ENCODE assay signal across 3 cellular contexts in the genomic region with DNA sequence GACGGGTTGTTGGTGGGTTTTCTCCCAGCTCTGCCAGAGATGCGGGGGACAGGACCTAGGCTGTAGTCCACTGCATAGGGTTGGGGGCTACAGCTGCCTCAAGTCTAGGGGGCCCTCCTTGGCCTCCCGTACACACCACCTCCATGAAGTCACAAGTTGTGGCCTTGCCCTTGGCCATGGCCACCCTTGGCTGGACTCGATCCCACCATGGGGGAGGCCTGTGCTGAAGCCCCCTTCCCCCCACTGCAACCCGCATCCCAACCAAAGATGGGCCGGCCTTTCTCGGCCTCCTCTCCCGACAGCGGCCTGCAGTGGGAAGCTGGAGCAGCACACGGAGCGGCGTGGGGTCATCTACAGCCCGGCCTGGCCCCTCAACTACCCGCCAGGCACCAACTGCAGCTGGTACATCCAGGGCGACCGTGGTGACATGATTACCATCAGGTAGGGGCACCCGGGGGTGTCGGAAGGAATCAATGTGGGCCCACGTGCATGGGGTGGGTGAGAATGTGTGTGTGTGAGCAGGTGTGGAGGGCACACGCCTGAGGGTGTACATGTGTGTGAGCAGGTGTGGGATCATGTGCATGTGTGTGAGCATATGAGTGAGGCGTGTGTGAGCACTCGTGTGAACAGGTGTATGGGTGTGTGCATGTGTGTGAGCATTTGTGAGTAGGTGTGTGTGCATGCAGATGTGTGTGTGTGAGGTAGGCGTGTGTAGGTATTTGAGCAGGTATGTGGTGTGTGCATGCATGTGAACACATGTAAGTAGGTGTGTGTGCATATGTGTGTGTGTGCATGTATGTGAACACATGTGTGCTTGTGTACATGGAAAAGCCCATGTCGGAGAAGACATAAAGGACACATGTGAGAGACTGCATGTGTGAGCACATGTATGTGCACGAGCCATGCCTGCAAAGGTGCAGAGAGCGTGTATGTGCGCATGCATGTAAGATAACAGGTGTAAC.
TF ChIP-seq lines count a peak whose summit lies in the region.

No MANE protein-coding gene starts in this region.

TF ChIP-seq in A549, 52 proteins besides CTCF, POLR2A, EP300 and RAD21:
- TF ChIP-seq RCOR1 (IDR thresholded peaks at IDR 0.05; ENCODE audit: low read depth, low read length): no peak
- no peak for TF ChIP-seq ESRRA (IDR thresholded peaks at IDR 0.05; ENCODE audit: borderline replicate concordance, low read length)
- TF ChIP-seq JUNB (IDR thresholded peaks at IDR 0.05): no peak

TF ChIP-seq in HEK293, 187 proteins besides CTCF, POLR2A, EP300 and RAD21 (continues in another document):
- TF ChIP-seq, protein P1, sequence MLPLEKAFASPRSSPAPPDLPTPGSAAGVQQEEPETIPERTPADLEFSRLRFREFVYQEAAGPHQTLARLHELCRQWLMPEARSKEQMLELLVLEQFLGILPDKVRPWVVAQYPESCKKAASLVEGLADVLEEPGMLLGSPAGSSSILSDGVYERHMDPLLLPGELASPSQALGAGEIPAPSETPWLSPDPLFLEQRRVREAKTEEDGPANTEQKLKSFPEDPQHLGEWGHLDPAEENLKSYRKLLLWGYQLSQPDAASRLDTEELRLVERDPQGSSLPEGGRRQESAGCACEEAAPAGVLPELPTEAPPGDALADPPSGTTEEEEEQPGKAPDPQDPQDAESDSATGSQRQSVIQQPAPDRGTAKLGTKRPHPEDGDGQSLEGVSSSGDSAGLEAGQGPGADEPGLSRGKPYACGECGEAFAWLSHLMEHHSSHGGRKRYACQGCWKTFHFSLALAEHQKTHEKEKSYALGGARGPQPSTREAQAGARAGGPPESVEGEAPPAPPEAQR (tag by site-specific recombination; IDR thresholded peaks at IDR 0.05): no peak
- TF ChIP-seq SP3 (tag by site-specific recombination; IDR thresholded peaks at IDR 0.05) (no peak), ZNF239 (tag by site-specific recombination; IDR thresholded peaks at IDR 0.05) (no peak), IKZF3 (tag by site-specific recombination; IDR thresholded peaks at IDR 0.05) (no peak), HOXA7 (CRISPR knock-in tag; IDR thresholded peaks at IDR 0.05; ENCODE audit: borderline replicate concordance) (no peak), ZNF501 (tag by site-specific recombination; IDR thresholded peaks at IDR 0.05) (no peak), ZNF221 (tag by site-specific recombination; IDR thresholded peaks at IDR 0.05; ENCODE audit: borderline replicate concordance) (no peak), ZNF514 (tag by site-specific recombination; IDR thresholded peaks at IDR 0.05) (no peak), YY2 (tag by site-specific recombination; IDR thresholded peaks at IDR 0.05) (no peak), ZNF423 (tag by site-specific recombination; IDR thresholded peaks at IDR 0.05) (peak; percentile 50), ZNF19 (tag by site-specific recombination; IDR thresholded peaks at IDR 0.05; ENCODE audit: low read depth) (no peak), ZNF24 (tag by site-specific recombination; IDR thresholded peaks at IDR 0.05) (no peak), ZNF302 (tag by site-specific recombination; IDR thresholded peaks at IDR 0.05; ENCODE audit: low read depth) (no peak), GLI4 (tag by site-specific recombination; IDR thresholded peaks at IDR 0.05) (no peak), SCRT2 (tag by site-specific recombination; IDR thresholded peaks at IDR 0.05) (peak; percentile 68), ZBTB8A (tag by site-specific recombination; IDR thresholded peaks at IDR 0.05) (no peak), ZNF529 (tag by site-specific recombination; IDR thresholded peaks at IDR 0.05; ENCODE audit: insufficient replicate concordance) (no peak)
- TF ChIP-seq, protein P2, sequence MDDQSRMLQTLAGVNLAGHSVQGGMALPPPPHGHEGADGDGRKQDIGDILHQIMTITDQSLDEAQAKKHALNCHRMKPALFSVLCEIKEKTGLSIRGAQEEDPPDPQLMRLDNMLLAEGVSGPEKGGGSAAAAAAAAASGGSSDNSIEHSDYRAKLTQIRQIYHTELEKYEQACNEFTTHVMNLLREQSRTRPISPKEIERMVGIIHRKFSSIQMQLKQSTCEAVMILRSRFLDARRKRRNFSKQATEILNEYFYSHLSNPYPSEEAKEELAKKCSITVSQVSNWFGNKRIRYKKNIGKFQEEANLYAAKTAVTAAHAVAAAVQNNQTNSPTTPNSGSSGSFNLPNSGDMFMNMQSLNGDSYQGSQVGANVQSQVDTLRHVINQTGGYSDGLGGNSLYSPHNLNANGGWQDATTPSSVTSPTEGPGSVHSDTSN (CRISPR knock-in tag; IDR thresholded peaks at IDR 0.05): no peak
- TF ChIP-seq, protein P3, sequence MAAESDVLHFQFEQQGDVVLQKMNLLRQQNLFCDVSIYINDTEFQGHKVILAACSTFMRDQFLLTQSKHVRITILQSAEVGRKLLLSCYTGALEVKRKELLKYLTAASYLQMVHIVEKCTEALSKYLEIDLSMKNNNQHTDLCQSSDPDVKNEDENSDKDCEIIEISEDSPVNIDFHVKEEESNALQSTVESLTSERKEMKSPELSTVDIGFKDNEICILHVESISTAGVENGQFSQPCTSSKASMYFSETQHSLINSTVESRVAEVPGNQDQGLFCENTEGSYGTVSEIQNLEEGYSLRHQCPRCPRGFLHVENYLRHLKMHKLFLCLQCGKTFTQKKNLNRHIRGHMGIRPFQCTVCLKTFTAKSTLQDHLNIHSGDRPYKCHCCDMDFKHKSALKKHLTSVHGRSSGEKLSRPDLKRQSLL (tag by site-specific recombination; IDR thresholded peaks at IDR 0.05): no peak
- TF ChIP-seq, protein P4, sequence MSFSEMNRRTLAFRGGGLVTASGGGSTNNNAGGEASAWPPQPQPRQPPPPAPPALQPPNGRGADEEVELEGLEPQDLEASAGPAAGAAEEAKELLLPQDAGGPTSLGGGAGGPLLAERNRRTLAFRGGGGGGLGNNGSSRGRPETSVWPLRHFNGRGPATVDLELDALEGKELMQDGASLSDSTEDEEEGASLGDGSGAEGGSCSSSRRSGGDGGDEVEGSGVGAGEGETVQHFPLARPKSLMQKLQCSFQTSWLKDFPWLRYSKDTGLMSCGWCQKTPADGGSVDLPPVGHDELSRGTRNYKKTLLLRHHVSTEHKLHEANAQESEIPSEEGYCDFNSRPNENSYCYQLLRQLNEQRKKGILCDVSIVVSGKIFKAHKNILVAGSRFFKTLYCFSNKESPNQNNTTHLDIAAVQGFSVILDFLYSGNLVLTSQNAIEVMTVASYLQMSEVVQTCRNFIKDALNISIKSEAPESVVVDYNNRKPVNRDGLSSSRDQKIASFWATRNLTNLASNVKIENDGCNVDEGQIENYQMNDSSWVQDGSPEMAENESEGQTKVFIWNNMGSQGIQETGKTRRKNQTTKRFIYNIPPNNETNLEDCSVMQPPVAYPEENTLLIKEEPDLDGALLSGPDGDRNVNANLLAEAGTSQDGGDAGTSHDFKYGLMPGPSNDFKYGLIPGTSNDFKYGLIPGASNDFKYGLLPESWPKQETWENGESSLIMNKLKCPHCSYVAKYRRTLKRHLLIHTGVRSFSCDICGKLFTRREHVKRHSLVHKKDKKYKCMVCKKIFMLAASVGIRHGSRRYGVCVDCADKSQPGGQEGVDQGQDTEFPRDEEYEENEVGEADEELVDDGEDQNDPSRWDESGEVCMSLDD (tag by site-specific recombination; IDR thresholded peaks at IDR 0.05): 0 out of 2 replicates have a peak, but pooled peaks have one; percentile 26
- TF ChIP-seq, protein P5, sequence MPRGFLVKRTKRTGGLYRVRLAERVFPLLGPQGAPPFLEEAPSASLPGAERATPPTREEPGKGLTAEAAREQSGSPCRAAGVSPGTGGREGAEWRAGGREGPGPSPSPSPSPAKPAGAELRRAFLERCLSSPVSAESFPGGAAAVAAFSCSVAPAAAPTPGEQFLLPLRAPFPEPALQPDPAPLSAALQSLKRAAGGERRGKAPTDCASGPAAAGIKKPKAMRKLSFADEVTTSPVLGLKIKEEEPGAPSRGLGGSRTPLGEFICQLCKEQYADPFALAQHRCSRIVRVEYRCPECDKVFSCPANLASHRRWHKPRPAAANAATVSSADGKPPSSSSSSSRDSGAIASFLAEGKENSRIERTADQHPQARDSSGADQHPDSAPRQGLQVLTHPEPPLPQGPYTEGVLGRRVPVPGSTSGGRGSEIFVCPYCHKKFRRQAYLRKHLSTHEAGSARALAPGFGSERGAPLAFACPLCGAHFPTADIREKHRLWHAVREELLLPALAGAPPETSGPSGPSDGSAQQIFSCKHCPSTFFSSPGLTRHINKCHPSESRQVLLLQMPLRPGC (tag by site-specific recombination; IDR thresholded peaks at IDR 0.05): 0 out of 2 replicates have a peak, but pooled peaks have one; percentile 58

TF ChIP-seq in H1, 55 proteins besides CTCF, POLR2A, EP300 and RAD21:
- TF ChIP-seq RFX5 (IDR thresholded peaks at IDR 0.05; ENCODE audit: borderline replicate concordance, low read depth, low read length) (no peak), SP1 (IDR thresholded peaks at IDR 0.05; ENCODE audit: low read depth, low read length) (no peak), BCL11A (IDR thresholded peaks at IDR 0.05; ENCODE audit: low read depth in 2 of 2, low read length in 2 of 2) (no peak), ASH2L (IDR thresholded peaks at IDR 0.05; ENCODE audit: low read length) (no peak)
